In the genomic region with DNA sequence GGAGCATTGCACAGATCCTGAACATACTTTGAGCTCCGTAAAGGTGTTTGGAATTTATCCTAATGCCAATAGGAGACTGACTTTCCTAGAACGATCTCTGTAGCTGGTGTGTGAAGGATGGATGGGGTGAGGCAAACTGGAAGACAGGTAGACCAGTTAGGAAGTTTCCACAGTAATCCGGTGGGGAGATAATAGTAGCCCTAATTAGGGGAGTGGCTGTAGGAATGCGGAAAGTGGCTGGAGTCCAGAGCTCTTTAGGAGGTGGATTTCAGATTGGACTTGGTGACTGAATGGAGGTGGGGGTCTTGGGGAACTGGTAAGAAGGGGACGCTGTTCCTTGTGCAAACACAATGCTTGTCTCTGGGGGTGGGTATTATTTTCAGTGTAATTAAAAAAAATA, we compare ENCODE assay signal across 21 cellular contexts.
DNase-seq lines count a peak whose midpoint lies in the region; ATAC-seq, FAIRE-seq and TF ChIP-seq lines count a peak whose summit lies in the region.
"Had no signal": no experiment of that assay in that cellular context is flagged by ENCODE, and none has a peak within 500 bp of the region (broad histone marks: within the 10 kb centered on the region; RNA-seq: fewer than 3 reads in every experiment).

No MANE protein-coding gene starts in this region.

- DNase-seq in LoVo (ENCODE audit: low spot score) (peak; percentile 52), endothelial cell of umbilical vein (ENCODE audit: low read depth, low spot score) (no peak), neuronal stem cell (ENCODE audit: low spot score) (no peak), ureter (ENCODE audit: low spot score) (no peak)
- no peak for DNase-seq in activated CD4-positive, alpha-beta memory T cell treated with anti-CD3 and anti-CD28 coated beads for 36 hours
- DNase-seq: activated CD4-positive, alpha-beta T cell treated with anti-CD3 and anti-CD28 coated beads, Interleukin-2, amount 50 U/mL, for 48 hours; activated naive CD4-positive, alpha-beta T cell treated with Interleukin-2 at 50 U/mL for 16 hours; amygdala; naive thymus-derived CD4-positive, alpha-beta T cell; NCI-H2029; NCI-H510A; stimulated activated naive CD8-positive, alpha-beta T cell treated with anti-CD3 and anti-CD28 coated beads, Interleukin-15, amount 100 ng/mL, for 72 hours; T-helper 1 cell; upper lobe of left lung had no signal

- H2BK5ac ChIP-seq in neuronal stem cell (ENCODE audit: low read length): no peak overlapping the region

- H3K4me1 ChIP-seq in ES-I3 (ENCODE audit: insufficient read depth, low read length) (peaks cover 56% of the 10 kb centered on the region), endothelial cell of umbilical vein (ENCODE audit: control insufficient read depth, extremely low read depth, insufficient read depth, low read length) (peaks cover 37% of the 10 kb centered on the region), neuronal stem cell (ENCODE audit: control insufficient read depth in 2 of 2, insufficient read depth in 1 of 2, low read depth in 1 of 2, low read length in 2 of 2) (peaks cover 18 to 32% of the 10 kb centered on the region in 2 donors)
- H3K4me1 ChIP-seq: prostate gland had no signal

- H2AFZ ChIP-seq in endothelial cell of umbilical vein (ENCODE audit: low read depth, low read length): no peak overlapping the region
- H2AFZ ChIP-seq in neuronal stem cell (ENCODE audit: low read length): no peak overlapping the region

- no peaks in the 10 kb centered on the region for H3K9me3 Mint-ChIP-seq in activated CD4-positive, alpha-beta memory T cell treated with anti-CD3 and anti-CD28 coated beads for 36 hours
- H3K9me3 Mint-ChIP-seq: naive thymus-derived CD4-positive, alpha-beta T cell; stimulated activated naive CD8-positive, alpha-beta T cell treated with anti-CD3 and anti-CD28 coated beads, Interleukin-15, amount 100 ng/mL, for 72 hours had no signal

- H2BK15ac ChIP-seq in neuronal stem cell (ENCODE audit: low read length): no peak overlapping the region

- no peak overlapping the region for H4K91ac ChIP-seq in neuronal stem cell (ENCODE audit: low read depth, low read length, poor library complexity)

- no peak overlapping the region for H3K4ac ChIP-seq in neuronal stem cell (ENCODE audit: low read length)

- H4K8ac ChIP-seq in neuronal stem cell (ENCODE audit: low read depth, low read length): no peak overlapping the region

- H3K14ac ChIP-seq in neuronal stem cell (ENCODE audit: low read length): no peak overlapping the region

- no peak overlapping the region for H3K23ac ChIP-seq in neuronal stem cell (ENCODE audit: low read depth, low read length, poor library complexity)

- CTCF ChIA-PET in endothelial cell of umbilical vein (lab: Charles Lee): interaction anchor here (2.8 kb wide), 1 partner anchor 29 kb away, joined by 28 read pairs; no protein-coding TSS in a partner anchor
- CTCF ChIA-PET in activated CD4-positive, alpha-beta memory T cell treated with anti-CD3 and anti-CD28 coated beads for 36 hours (lab: Charles Lee): no interaction called here

- POLR2A ChIA-PET in endothelial cell of umbilical vein (lab: Charles Lee): interaction anchor here (1.4 kb wide), 1 partner anchor 29 kb away, joined by 4 read pairs; no protein-coding TSS in a partner anchor
- POLR2A ChIA-PET in activated CD4-positive, alpha-beta memory T cell treated with anti-CD3 and anti-CD28 coated beads for 36 hours (lab: Charles Lee): no interaction called here

- BruUV-seq in endothelial cell of umbilical vein (replicated peaks; lab: Mats Ljungman, UMichigan): no TSS peak

- H3K27ac Mint-ChIP-seq in activated CD4-positive, alpha-beta memory T cell treated with anti-CD3 and anti-CD28 coated beads for 36 hours: no peak overlapping the region
- H3K27ac Mint-ChIP-seq: naive thymus-derived CD4-positive, alpha-beta T cell; stimulated activated naive CD8-positive, alpha-beta T cell treated with anti-CD3 and anti-CD28 coated beads, Interleukin-15, amount 100 ng/mL, for 72 hours had no signal

- H3K18ac ChIP-seq in neuronal stem cell (ENCODE audit: low read length): no peak overlapping the region

- peaks cover 2% of the 10 kb centered on the region for H3K79me1 ChIP-seq in neuronal stem cell (ENCODE audit: low read depth, low read length)

- no peaks in the 10 kb centered on the region for H3K4me1 Mint-ChIP-seq in activated CD4-positive, alpha-beta memory T cell treated with anti-CD3 and anti-CD28 coated beads for 36 hours (ENCODE audit: low read depth)
- H3K4me1 Mint-ChIP-seq: stimulated activated naive CD8-positive, alpha-beta T cell treated with anti-CD3 and anti-CD28 coated beads, Interleukin-15, amount 100 ng/mL, for 72 hours had no signal

- H3K4me3 ChIP-seq in endothelial cell of umbilical vein (replicated peaks in 1 of 3; ENCODE audit: insufficient read depth in 1 of 3, low read depth in 1 of 3, low read length in 3 of 3): no peak overlapping the region
- no peak overlapping the region for H3K4me3 ChIP-seq in neuronal stem cell (ENCODE audit: low read length in 2 of 2)
- H3K4me3 ChIP-seq: prostate gland, upper lobe of left lung had no signal

- H3K27ac ChIP-seq in endothelial cell of umbilical vein (ENCODE audit: insufficient read depth, low read depth, low read length) (peak overlapping the region; percentile 95), neuronal stem cell (replicated peaks; ENCODE audit: low read length) (peak overlapping the region; percentile 53)
- H3K27ac ChIP-seq: KMS-11, prostate gland had no signal

- peaks cover 4% of the 10 kb centered on the region for H3K27me3 Mint-ChIP-seq in activated CD4-positive, alpha-beta memory T cell treated with anti-CD3 and anti-CD28 coated beads for 36 hours

- H3K36me3 ChIP-seq in ES-I3 (ENCODE audit: insufficient read depth, low read length) (no peaks in the 10 kb centered on the region), endothelial cell of umbilical vein (ENCODE audit: control insufficient read depth in 2 of 2, extremely low read depth in 1 of 2, insufficient read depth in 2 of 2, low read length in 2 of 2) (no peaks in the 10 kb centered on the region), neuronal stem cell (replicated peaks in 1 of 2; ENCODE audit: control insufficient read depth in 2 of 2, insufficient read depth in 2 of 2, low read length in 2 of 2) (peaks cover 0 to 8% of the 10 kb centered on the region in 2 donors)
- H3K36me3 ChIP-seq: prostate gland, upper lobe of left lung had no signal

- H3K27me3 ChIP-seq in endothelial cell of umbilical vein (ENCODE audit: control insufficient read depth in 2 of 2, insufficient read depth in 2 of 2, low read length in 2 of 2) (no peaks in the 10 kb centered on the region), neuronal stem cell (ENCODE audit: control insufficient read depth in 3 of 3, insufficient read depth in 3 of 3, low read depth in 1 of 3, low read length in 3 of 3) (no peaks in the 10 kb centered on the region)
- H3K27me3 ChIP-seq: upper lobe of left lung had no signal

- TF ChIP-seq POLR2A in endothelial cell of umbilical vein (IDR thresholded peaks at IDR 0.05; ENCODE audit: low read depth, low read length): no peak

- H3K9me3 ChIP-seq in ES-I3 (ENCODE audit: control insufficient read depth, insufficient read depth, low read length): no peaks in the 10 kb centered on the region
- H3K9me3 ChIP-seq in endothelial cell of umbilical vein (replicated peaks; ENCODE audit: control insufficient read depth, insufficient read depth, low read length): no peaks in the 10 kb centered on the region
- H3K9me3 ChIP-seq in neuronal stem cell (replicated peaks in 1 of 2; ENCODE audit: control insufficient read depth in 2 of 2, insufficient read depth in 1 of 2, low read depth in 1 of 2, low read length in 2 of 2): no peaks in the 10 kb centered on the region
- H3K9me3 ChIP-seq: prostate gland, upper lobe of left lung had no signal

- intact Hi-C loops in endothelial cell of umbilical vein (cut with micrococcal nuclease): loop anchor here (2.0 to 10.0 kb wide), 6 partner anchors 71 to 1087 kb away; no protein-coding TSS in a partner anchor
- intact Hi-C loops in activated CD4-positive, alpha-beta memory T cell treated with anti-CD3 and anti-CD28 coated beads for 36 hours (cut with micrococcal nuclease): no loop called here

- H2AK5ac ChIP-seq in neuronal stem cell (ENCODE audit: low read depth, low read length): no peak overlapping the region

- FAIRE-seq in endothelial cell of umbilical vein (lab: Jason Lieb, UNC): no peak
- FAIRE-seq: G401.6, islet of Langerhans had no signal

- no peak overlapping the region for H3K4me2 ChIP-seq in endothelial cell of umbilical vein (ENCODE audit: insufficient read depth, low read length)
- no peak overlapping the region for H3K4me2 ChIP-seq in neuronal stem cell (ENCODE audit: insufficient read depth, low read length, poor library complexity, severe bottlenecking)
- H3K4me2 ChIP-seq: KMS-11 had no signal

- no peak overlapping the region for H2BK120ac ChIP-seq in neuronal stem cell (ENCODE audit: low read depth, low read length)

- WGBS in neuronal stem cell (ENCODE audit: extremely low coverage in 2 of 2, insufficient read length in 2 of 2, insufficient replicate concordance in 1 of 2), 2 donors: no CpG with 5 or more reads among the region's 5 CpGs

- TF ChIP-seq CTCF in endothelial cell of umbilical vein (IDR thresholded peaks at IDR 0.05; ENCODE audit: extremely low read depth in 1 of 2, insufficient read depth in 1 of 2, low read depth in 1 of 2, low read length in 2 of 2): no peak

- H3K79me2 ChIP-seq in endothelial cell of umbilical vein (ENCODE audit: control insufficient read depth, insufficient read depth, low read length): peaks cover 30% of the 10 kb centered on the region

- H3K9ac ChIP-seq in ES-I3 (ENCODE audit: low read depth, low read length) (peak overlapping the region; percentile 29; the same call in 1 of the 2 replicates), endothelial cell of umbilical vein (replicated peaks; ENCODE audit: extremely low read depth, insufficient read depth, low read length) (no peak overlapping the region), neuronal stem cell (ENCODE audit: low read depth, low read length, poor library complexity) (no peak overlapping the region)
- H3K9ac ChIP-seq: KMS-11 had no signal

- H4K20me1 ChIP-seq in endothelial cell of umbilical vein (replicated peaks; ENCODE audit: control insufficient read depth, extremely low read depth, insufficient read depth, low read length): no peaks in the 10 kb centered on the region

- no peak overlapping the region for H3K4me3 Mint-ChIP-seq in activated CD4-positive, alpha-beta memory T cell treated with anti-CD3 and anti-CD28 coated beads for 36 hours
- H3K4me3 Mint-ChIP-seq: naive thymus-derived CD4-positive, alpha-beta T cell; stimulated activated naive CD8-positive, alpha-beta T cell treated with anti-CD3 and anti-CD28 coated beads, Interleukin-15, amount 100 ng/mL, for 72 hours had no signal

- dilution Hi-C loops in endothelial cell of umbilical vein (cut with MboI; ENCODE audit: extremely low pct_ligation_motif_present, low sequenced_read_pairs): no loop called here

- H2BK12ac ChIP-seq in neuronal stem cell (ENCODE audit: low read length): no peak overlapping the region

- ATAC-seq in HG02884 (IDR thresholded peaks at IDR 0.05; ENCODE audit: unreplicated experiment) (no peak), esophagus mucosa (no peak)
- ATAC-seq: naive thymus-derived CD4-positive, alpha-beta T cell; stimulated activated naive CD8-positive, alpha-beta T cell treated with anti-CD3 and anti-CD28 coated beads, Interleukin-15, amount 100 ng/mL, for 72 hours had no signal

- H3K36me3 Mint-ChIP-seq in activated CD4-positive, alpha-beta memory T cell treated with anti-CD3 and anti-CD28 coated beads for 36 hours: no peaks in the 10 kb centered on the region

- no peaks in the 10 kb centered on the region for H3K9me1 ChIP-seq in endothelial cell of umbilical vein (replicated peaks; ENCODE audit: control insufficient read depth, extremely low read depth, insufficient read depth, low read length)
